Comparison of ENCODE assay signal across 11 cellular contexts in genomic region chr17:82017612-82018151, GRCh38. TPM values are rescaled to one million over a fixed set of nuclear protein-coding genes. Genes with fewer than 3 reads are reported as not detected.
DNase-seq lines count a peak whose midpoint lies in the region; ATAC-seq and TF ChIP-seq lines count a peak whose summit lies in the region.
"Had no signal": no experiment of that assay in that cellular context is flagged by ENCODE, and none has a peak within 500 bp of the region (broad histone marks: within the 10 kb centered on the region; RNA-seq: fewer than 3 reads in every experiment).

No MANE protein-coding gene starts in this region.

- ATAC-seq in lung (ENCODE audit: insufficient read depth, low FRiP score), result no peak
- no peak for ATAC-seq in HG02759 (IDR thresholded peaks at IDR 0.05; ENCODE audit: unreplicated experiment)
- ATAC-seq: CD8-positive, alpha-beta T cell had no signal

- no peaks in the 10 kb centered on the region for H3K27me3 ChIP-seq in lung (ENCODE audit: control insufficient read depth, insufficient read depth)

- H3K9me3 ChIP-seq in lung (ENCODE audit: control insufficient read depth in 2 of 2, insufficient read depth in 1 of 2, low read length in 1 of 2), result no peaks in the 10 kb centered on the region

- no peak for TF ChIP-seq POLR2A in erythroblast (IDR thresholded peaks at IDR 0.05; ENCODE audit: low read length)

- H3K36me3 ChIP-seq in lung (ENCODE audit: control insufficient read depth in 2 of 2, insufficient read depth in 2 of 2, low read length in 2 of 2), result peaks cover 0 to 13% of the 10 kb centered on the region in 2 donors

- 66 to 88% methylated on average over 12 to 13 of the region's 13 CpGs for WGBS in lung, 2 donors

- peak overlapping the region; percentile 49 for H3K27ac ChIP-seq in 22Rv1
- H3K27ac ChIP-seq in lung (ENCODE audit: low read depth in 1 of 2, low read length in 1 of 2), result peak overlapping the region in 1 of 2 donors; percentile 28

- peaks cover 5 to 6% of the 10 kb centered on the region in 2 donors for H3K4me1 ChIP-seq in lung (ENCODE audit: control insufficient read depth in 2 of 2, insufficient read depth in 2 of 2, low read length in 2 of 2)

- no peak overlapping the region for H3K4me3 ChIP-seq in lung

- TF ChIP-seq CTCF in 22Rv1 (IDR thresholded peaks at IDR 0.05) (no peak), lung (IDR thresholded peaks at IDR 0.05; ENCODE audit: control extremely low read depth, extremely low read depth) (no peak)

- peak; percentile 55 for DNase-seq in SW480 (ENCODE audit: low spot score)
- peak; percentile 57 for DNase-seq in lung (ENCODE audit: low spot score)
- no peak for DNase-seq in NCI-H1105 (lab: John Stamatoyannopoulos, UW)
- DNase-seq in erythroblast (lab: John Stamatoyannopoulos, UW), result no peak
- DNase-seq: CD8-positive, alpha-beta T cell; DMS79; NCI-H1048; NCI-H524 treated with DMSO at 0.1 percent for 48 hours had no signal

RNA-seq across cellular contexts. Expression of gene CENPX, which starts 5.0 kb away (rescaled TPM):
- total RNA-seq in lung, result 10 to 100 TPM; 21.5 to 86.9 TPM
- polyA plus RNA-seq in lung, result 100 to 1,000 TPM; 116 to 121 TPM

RNA-seq across cellular contexts. Expression of gene LRRC45, which starts 5.4 kb away (rescaled TPM):
- 10 to 100 TPM; 13.3 to 26.6 TPM for total RNA-seq in lung
- polyA plus RNA-seq in lung, result 10 to 100 TPM; 12.1 to 19.7 TPM

RNA-seq across cellular contexts. Expression of gene RAC3, which starts 13.8 kb away (rescaled TPM):
- 1 to 10 TPM; 8.2 to 8.3 TPM for total RNA-seq in lung
- 1 to 10 TPM; 6.0 to 8.0 TPM for polyA plus RNA-seq in lung
- total RNA-seq: A172 had no signal

RNA-seq across cellular contexts. Expression of gene DCXR, which starts 19.8 kb away (rescaled TPM):
- 100 to 1,000 TPM in 1 of 2 donors, 10 to 100 TPM in 1; 41.6 to 218 TPM for total RNA-seq in lung
- polyA plus RNA-seq in lung, result 100 to 1,000 TPM; 193 to 246 TPM

RNA-seq across cellular contexts. Expression of gene RFNG, which starts 33.9 kb away (rescaled TPM):
- 10 to 100 TPM; 34.7 to 37.5 TPM for total RNA-seq in lung
- 10 to 100 TPM; 29.1 to 38.2 TPM for polyA plus RNA-seq in lung

Comparison
In these comparisons a context has a peak if more than half of its experiments do, and no peak if none do; other contexts are left out.
1. DNase-seq: peak in SW480 (single experiment) and lung (single experiment); none in NCI-H1105 (single experiment) and erythroblast (0 of 2).